18 cellular contexts compared by ENCODE assay signal in the genomic region with DNA sequence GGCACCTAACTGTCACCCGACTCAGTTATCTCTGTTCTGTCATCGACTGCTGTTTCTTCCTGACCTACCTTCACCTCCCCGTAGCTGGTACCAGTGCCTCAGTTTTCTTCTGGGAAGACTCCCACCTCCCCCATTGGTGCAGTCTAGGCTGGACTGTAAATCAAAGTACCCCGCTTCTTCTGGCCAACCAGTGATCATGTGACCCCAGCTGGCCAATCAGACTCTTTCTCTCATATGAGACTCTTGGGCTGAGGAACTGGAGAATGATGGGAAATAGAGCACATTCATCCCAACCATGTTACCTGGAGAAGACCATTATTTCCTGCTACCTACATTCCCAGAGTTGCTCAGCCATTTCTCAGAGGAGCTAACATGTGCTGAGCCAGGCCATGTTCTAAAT. TPM values are rescaled to one million over a fixed set of nuclear protein-coding genes. Genes with fewer than 3 reads are reported as not detected.
A peak's percentile ranks its signal among the peaks of the same experiment; 100 is the strongest.
DNase-seq lines count a peak whose midpoint lies in the region; ATAC-seq and TF ChIP-seq lines count a peak whose summit lies in the region.
"Had no signal": no experiment of that assay in that cellular context is flagged by ENCODE, and none has a peak within 500 bp of the region (broad histone marks: within the 10 kb centered on the region; RNA-seq: fewer than 3 reads in every experiment).

No MANE protein-coding gene starts in this region.

- no peak overlapping the region for H3K9ac ChIP-seq in Karpas-422 (ENCODE audit: low read length)

- no peaks in the 10 kb centered on the region for H3K4me1 Mint-ChIP-seq in WTC11
- H3K4me1 Mint-ChIP-seq in natural killer cell treated with Interleukin-12 subunit alpha and Interleukin-12 subunit beta and Interleukin-15 and Interleukin-18, amount 100 ng/mL, for 72 hours (ENCODE audit: low read depth in 2 of 2): no peaks in the 10 kb centered on the region
- H3K4me1 Mint-ChIP-seq: CD4-positive, CD25-positive, alpha-beta regulatory T cell had no signal

- no peak overlapping the region for H2AFZ ChIP-seq in Karpas-422 (ENCODE audit: low read length)

- no peak overlapping the region for H3K4me3 Mint-ChIP-seq in WTC11
- no peak overlapping the region for H3K4me3 Mint-ChIP-seq in natural killer cell treated with Interleukin-12 subunit alpha and Interleukin-12 subunit beta and Interleukin-15 and Interleukin-18, amount 100 ng/mL, for 72 hours
- H3K4me3 Mint-ChIP-seq: CD4-positive, CD25-positive, alpha-beta regulatory T cell; CD8-positive, alpha-beta T cell had no signal

- no peak overlapping the region for H3K27ac Mint-ChIP-seq in WTC11
- no peak overlapping the region for H3K27ac Mint-ChIP-seq in natural killer cell treated with Interleukin-12 subunit alpha and Interleukin-12 subunit beta and Interleukin-15 and Interleukin-18, amount 100 ng/mL, for 72 hours
- H3K27ac Mint-ChIP-seq: CD4-positive, CD25-positive, alpha-beta regulatory T cell; CD8-positive, alpha-beta T cell had no signal

- no peaks in the 10 kb centered on the region for H3K36me3 Mint-ChIP-seq in WTC11
- H3K36me3 Mint-ChIP-seq in natural killer cell treated with Interleukin-12 subunit alpha and Interleukin-12 subunit beta and Interleukin-15 and Interleukin-18, amount 100 ng/mL, for 72 hours: no peaks in the 10 kb centered on the region
- H3K36me3 Mint-ChIP-seq: CD4-positive, CD25-positive, alpha-beta regulatory T cell; CD8-positive, alpha-beta T cell had no signal

- H3K9me3 ChIP-seq in Karpas-422 (ENCODE audit: low read length): no peaks in the 10 kb centered on the region
- H3K9me3 ChIP-seq in SJCRH30 (replicated peaks): no peaks in the 10 kb centered on the region; the same call in 1 of the 2 replicates
- no peaks in the 10 kb centered on the region for H3K9me3 ChIP-seq in prostate gland
- H3K9me3 ChIP-seq: Caco-2 had no signal

- no peak for ATAC-seq in WTC11
- no peak for ATAC-seq in natural killer cell treated with Interleukin-12 subunit alpha and Interleukin-12 subunit beta and Interleukin-15 and Interleukin-18, amount 100 ng/mL, for 72 hours
- ATAC-seq: CD8-positive, alpha-beta T cell; HCT116 had no signal

- TF ChIP-seq CTCF in WTC11 (IDR thresholded peaks at IDR 0.05) (no peak), prostate gland (IDR thresholded peaks at IDR 0.05) (no peak)

- H4K20me1 ChIP-seq in Karpas-422 (ENCODE audit: insufficient read depth, low read depth, low read length): no peaks in the 10 kb centered on the region

- no peaks in the 10 kb centered on the region for H3K4me1 ChIP-seq in Karpas-422 (ENCODE audit: low read length)
- H3K4me1 ChIP-seq in SJCRH30: no peaks in the 10 kb centered on the region
- H3K4me1 ChIP-seq in prostate gland (replicated peaks): no peaks in the 10 kb centered on the region
- H3K4me1 ChIP-seq: Caco-2 had no signal

- H3K27ac ChIP-seq in Karpas-422 (ENCODE audit: low read length): no peak overlapping the region
- H3K27ac ChIP-seq in SJCRH30: no peak overlapping the region
- no peak overlapping the region for H3K27ac ChIP-seq in prostate gland

- POLR2A ChIA-PET in WTC11 (lab: Charles Lee): no interaction called here

- intact Hi-C loops in prostate gland (cut with DNase I): no loop called here

- H3K9me2 ChIP-seq in Karpas-422 (replicated peaks; ENCODE audit: insufficient read depth, low read length): no peaks in the 10 kb centered on the region

- H3K4me3 ChIP-seq in Karpas-422 (ENCODE audit: low read length): no peak overlapping the region
- H3K4me3 ChIP-seq in SJCRH30: no peak overlapping the region
- no peak overlapping the region for H3K4me3 ChIP-seq in prostate gland

- DNase-seq in Karpas-422 (peak; percentile 43), WTC11 (ENCODE audit: low spot score) (no peak), islet precursor cell (peak; percentile 5), iPS-NIHi11 (ENCODE audit: low spot score) (no peak), SJCRH30 (no peak), prostate gland (ENCODE audit: low spot score) (no peak)
- DNase-seq in natural killer cell treated with Interleukin-12 subunit alpha and Interleukin-12 subunit beta and Interleukin-15 and Interleukin-18, amount 100 ng/mL, for 72 hours (ENCODE audit: low spot score): no peak
- DNase-seq: C1 segment of cervical spinal cord; Caco-2; CD4-positive, CD25-positive, alpha-beta regulatory T cell; CD8-positive, alpha-beta T cell; DMS153; DND-41; GOT3; H7 had no signal

- H3K27me3 ChIP-seq in Karpas-422 (ENCODE audit: low read length) (no peaks in the 10 kb centered on the region), SJCRH30 (no peaks in the 10 kb centered on the region), prostate gland (replicated peaks; ENCODE audit: insufficient read depth) (no peaks in the 10 kb centered on the region)

- no peaks in the 10 kb centered on the region for H3K79me2 ChIP-seq in Karpas-422 (ENCODE audit: low read length)

- peaks cover 4% of the 10 kb centered on the region for H3K9me3 Mint-ChIP-seq in WTC11
- no peaks in the 10 kb centered on the region for H3K9me3 Mint-ChIP-seq in natural killer cell treated with Interleukin-12 subunit alpha and Interleukin-12 subunit beta and Interleukin-15 and Interleukin-18, amount 100 ng/mL, for 72 hours
- H3K9me3 Mint-ChIP-seq: CD8-positive, alpha-beta T cell had no signal

- 98% methylated on average over 4 of the region's 4 CpGs for WGBS in prostate gland

- H3K4me2 ChIP-seq in Karpas-422 (ENCODE audit: low read depth, low read length, poor library complexity, severe bottlenecking): no peak overlapping the region

- TF ChIP-seq POLR2A in prostate gland (IDR thresholded peaks at IDR 0.05): no peak

- H3K36me3 ChIP-seq in Karpas-422 (ENCODE audit: insufficient read depth, low read length) (no peaks in the 10 kb centered on the region), SJCRH30 (no peaks in the 10 kb centered on the region), prostate gland (no peaks in the 10 kb centered on the region)

- CTCF ChIA-PET in WTC11 (lab: Charles Lee): interaction anchor here (1.8 kb wide), 1 partner anchor 12 kb away, joined by 3 read pairs; no protein-coding TSS in a partner anchor

- H3K27me3 Mint-ChIP-seq in WTC11 (ENCODE audit: low read depth): no peaks in the 10 kb centered on the region
- H3K27me3 Mint-ChIP-seq in natural killer cell treated with Interleukin-12 subunit alpha and Interleukin-12 subunit beta and Interleukin-15 and Interleukin-18, amount 100 ng/mL, for 72 hours: peaks cover 5 to 6% of the 10 kb centered on the region in 2 donors

TF ChIP-seq in WTC11, 78 proteins besides CTCF, POLR2A, EP300 and RAD21:
- TF ChIP-seq, protein P1, sequence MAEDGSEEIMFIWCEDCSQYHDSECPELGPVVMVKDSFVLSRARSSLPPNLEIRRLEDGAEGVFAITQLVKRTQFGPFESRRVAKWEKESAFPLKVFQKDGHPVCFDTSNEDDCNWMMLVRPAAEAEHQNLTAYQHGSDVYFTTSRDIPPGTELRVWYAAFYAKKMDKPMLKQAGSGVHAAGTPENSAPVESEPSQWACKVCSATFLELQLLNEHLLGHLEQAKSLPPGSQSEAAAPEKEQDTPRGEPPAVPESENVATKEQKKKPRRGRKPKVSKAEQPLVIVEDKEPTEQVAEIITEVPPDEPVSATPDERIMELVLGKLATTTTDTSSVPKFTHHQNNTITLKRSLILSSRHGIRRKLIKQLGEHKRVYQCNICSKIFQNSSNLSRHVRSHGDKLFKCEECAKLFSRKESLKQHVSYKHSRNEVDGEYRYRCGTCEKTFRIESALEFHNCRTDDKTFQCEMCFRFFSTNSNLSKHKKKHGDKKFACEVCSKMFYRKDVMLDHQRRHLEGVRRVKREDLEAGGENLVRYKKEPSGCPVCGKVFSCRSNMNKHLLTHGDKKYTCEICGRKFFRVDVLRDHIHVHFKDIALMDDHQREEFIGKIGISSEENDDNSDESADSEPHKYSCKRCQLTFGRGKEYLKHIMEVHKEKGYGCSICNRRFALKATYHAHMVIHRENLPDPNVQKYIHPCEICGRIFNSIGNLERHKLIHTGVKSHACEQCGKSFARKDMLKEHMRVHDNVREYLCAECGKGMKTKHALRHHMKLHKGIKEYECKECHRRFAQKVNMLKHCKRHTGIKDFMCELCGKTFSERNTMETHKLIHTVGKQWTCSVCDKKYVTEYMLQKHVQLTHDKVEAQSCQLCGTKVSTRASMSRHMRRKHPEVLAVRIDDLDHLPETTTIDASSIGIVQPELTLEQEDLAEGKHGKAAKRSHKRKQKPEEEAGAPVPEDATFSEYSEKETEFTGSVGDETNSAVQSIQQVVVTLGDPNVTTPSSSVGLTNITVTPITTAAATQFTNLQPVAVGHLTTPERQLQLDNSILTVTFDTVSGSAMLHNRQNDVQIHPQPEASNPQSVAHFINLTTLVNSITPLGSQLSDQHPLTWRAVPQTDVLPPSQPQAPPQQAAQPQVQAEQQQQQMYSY (CRISPR knock-in tag; IDR thresholded peaks at IDR 0.05): no peak
- TF ChIP-seq, protein P2, sequence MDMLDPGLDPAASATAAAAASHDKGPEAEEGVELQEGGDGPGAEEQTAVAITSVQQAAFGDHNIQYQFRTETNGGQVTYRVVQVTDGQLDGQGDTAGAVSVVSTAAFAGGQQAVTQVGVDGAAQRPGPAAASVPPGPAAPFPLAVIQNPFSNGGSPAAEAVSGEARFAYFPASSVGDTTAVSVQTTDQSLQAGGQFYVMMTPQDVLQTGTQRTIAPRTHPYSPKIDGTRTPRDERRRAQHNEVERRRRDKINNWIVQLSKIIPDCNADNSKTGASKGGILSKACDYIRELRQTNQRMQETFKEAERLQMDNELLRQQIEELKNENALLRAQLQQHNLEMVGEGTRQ (CRISPR knock-in tag; IDR thresholded peaks at IDR 0.05): peak; percentile 37; the same call in 1 of the 2 replicates

RNA-seq across cellular contexts. Expression of a gene that starts 20.6 kb away (rescaled TPM):
- 74.8 and 82.2 TPM in 2 replicates for total RNA-seq in Karpas-422 (2014; rRNA removed; shearing (Covaris generic); ENCODE audit: low replicate concordance)
- total RNA-seq in WTC11 (2021) (28.4 to 32.4 TPM (median 30.9 TPM) in 3 replicates), prostate gland (10 to 100 TPM; 74.6 to 81.0 TPM)
- 36.1 and 39.8 TPM in 2 replicates for total RNA-seq in SJCRH30 (2014; rRNA removed; shearing (Covaris generic))
- total RNA-seq in natural killer cell treated with Interleukin-12 subunit alpha and Interleukin-12 subunit beta and Interleukin-15 and Interleukin-18, amount 100 ng/mL, for 72 hours: 10 to 100 TPM; 52.0 to 54.4 TPM

RNA-seq across cellular contexts. Expression of a gene that starts 23.8 kb away (rescaled TPM):
- total RNA-seq in Karpas-422 (2014; rRNA removed; shearing (Covaris generic); ENCODE audit: low replicate concordance): 0.07 and 0.15 TPM in 2 replicates
- 0.05 to 0.30 TPM in 2 of 3 replicates, not detected in the other for total RNA-seq in WTC11 (2021)
- 0.12 TPM in 1 of 2 replicates, not detected in the other for total RNA-seq in SJCRH30 (2014; rRNA removed; shearing (Covaris generic))
- 1 to 10 TPM; 1.5 TPM for total RNA-seq in prostate gland
- not detected for total RNA-seq in natural killer cell treated with Interleukin-12 subunit alpha and Interleukin-12 subunit beta and Interleukin-15 and Interleukin-18, amount 100 ng/mL, for 72 hours
- total RNA-seq: A172; A673; CD4-positive, CD25-positive, alpha-beta regulatory T cell had no signal

Comparison
In these comparisons a context has a peak if more than half of its experiments do, and no peak if none do; other contexts are left out.
1. DNase-seq: peak in Karpas-422 (single experiment) and islet precursor cell (single experiment); none in WTC11 (single experiment), iPS-NIHi11 (single experiment), SJCRH30 (0 of 2), prostate gland (single experiment) and natural killer cell treated with Interleukin-12 subunit alpha and Interleukin-12 subunit beta and Interleukin-15 and Interleukin-18, amount 100 ng/mL, for 72 hours (single experiment).